8 cellular contexts compared by ENCODE assay signal in the genomic region with DNA sequence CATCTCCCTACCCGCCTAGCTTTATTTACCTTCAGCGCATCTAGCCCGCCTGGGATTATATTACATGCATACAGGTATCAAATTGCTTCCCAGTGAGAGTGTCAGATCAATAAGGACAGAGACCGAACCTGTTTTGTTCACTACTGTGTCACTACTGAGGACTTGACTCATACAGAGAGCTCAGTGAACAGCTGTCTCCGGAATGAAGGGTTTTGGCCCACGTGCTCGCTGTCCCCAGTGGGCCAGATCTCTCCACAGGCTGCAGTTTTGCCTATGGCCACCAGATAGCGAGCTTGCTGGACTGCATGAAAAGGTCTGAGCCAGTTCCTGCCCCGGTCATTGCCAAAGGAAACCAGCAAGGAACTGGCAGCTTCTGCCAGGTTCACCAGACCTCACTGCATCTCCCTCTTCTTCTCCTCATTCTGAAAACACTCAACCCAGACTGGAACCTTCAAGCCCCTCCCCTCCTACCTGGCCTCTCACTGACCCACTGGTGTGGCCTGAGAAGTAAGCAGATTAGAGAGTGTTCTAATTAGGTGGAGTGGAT.
DNase-seq lines count a peak whose midpoint lies in the region; ATAC-seq and TF ChIP-seq lines count a peak whose summit lies in the region.

No MANE protein-coding gene starts in this region.

- H3K4me3 ChIP-seq in GM06990 (replicated peaks; ENCODE audit: low read depth, low read length) (no peak overlapping the region), SU-DHL-6 (ENCODE audit: insufficient read depth, low read length, poor library complexity, severe bottlenecking) (no peak overlapping the region), epithelial cell of esophagus (ENCODE audit: low read length) (no peak overlapping the region)

- H3K4me2 ChIP-seq in SU-DHL-6 (ENCODE audit: low read depth, low read length, poor library complexity, severe bottlenecking) = no peak overlapping the region

- no peaks in the 10 kb centered on the region for H3K27me3 ChIP-seq in GM06990 (replicated peaks; ENCODE audit: control insufficient read depth, insufficient read depth, low read length)
- no peaks in the 10 kb centered on the region for H3K27me3 ChIP-seq in SU-DHL-6 (ENCODE audit: low read length)

- no peaks in the 10 kb centered on the region for H3K9me3 ChIP-seq in SU-DHL-6 (ENCODE audit: insufficient read depth, low read length)

- peak; percentile 47 for DNase-seq in 8988T
- peak; percentile 60 for DNase-seq in GM06990 (ENCODE audit: extremely low read depth, insufficient read length)
- DNase-seq in MV-4-11 (lab: John Stamatoyannopoulos, UW) = peak; percentile 69
- DNase-seq in epithelial cell of esophagus (ENCODE audit: low read depth) = peak; percentile 70
- peak; percentile 54 for DNase-seq in mucosa of gallbladder (ENCODE audit: low spot score)

- no peaks in the 10 kb centered on the region for H3K79me2 ChIP-seq in SU-DHL-6 (ENCODE audit: insufficient read depth, low read length)

- no peak overlapping the region for H2AFZ ChIP-seq in SU-DHL-6 (ENCODE audit: low read depth, low read length, severe bottlenecking)

- H3F3A ChIP-seq in SU-DHL-6 (ENCODE audit: insufficient read depth) = 0 out of 2 replicates have a peak, but pooled peaks cover 4% of the 10 kb centered on the region

- ATAC-seq in GM21528 (IDR thresholded peaks at IDR 0.05; ENCODE audit: low FRiP score, unreplicated experiment) = no peak
- no peak for ATAC-seq in HG02623 (IDR thresholded peaks at IDR 0.05; ENCODE audit: unreplicated experiment)

- TF ChIP-seq CTCF in GM06990 (IDR thresholded peaks at IDR 0.05; ENCODE audit: insufficient read depth, low read length, poor library complexity, severe bottlenecking) = peak; percentile 90
- TF ChIP-seq CTCF in SU-DHL-6 (IDR thresholded peaks at IDR 0.05; ENCODE audit: insufficient read depth, low read length, poor library complexity, severe bottlenecking) = peak; percentile 18
- TF ChIP-seq CTCF in epithelial cell of esophagus (IDR thresholded peaks at IDR 0.05; ENCODE audit: insufficient read depth, low read depth, low read length, missing control alignments) = peak; percentile 62

- H3K9ac ChIP-seq in SU-DHL-6 (ENCODE audit: low read length) = no peak overlapping the region

- H3K36me3 ChIP-seq in GM06990 (ENCODE audit: control insufficient read depth, insufficient read depth, low read length) (peaks cover 7% of the 10 kb centered on the region), SU-DHL-6 (ENCODE audit: low read length) (0 out of 2 replicates have a peak, but pooled peaks cover 6% of the 10 kb centered on the region)

- no peaks in the 10 kb centered on the region for H3K9me2 ChIP-seq in SU-DHL-6 (replicated peaks; ENCODE audit: insufficient read depth, low read length)

- no peaks in the 10 kb centered on the region for H4K20me1 ChIP-seq in SU-DHL-6 (ENCODE audit: low read depth, low read length)

- no peak overlapping the region for H3K27ac ChIP-seq in SU-DHL-6 (ENCODE audit: low read depth, low read length)

Comparison
In these comparisons a context has a peak if more than half of its experiments do, and no peak if none do; other contexts are left out.
1. CTCF ChIP-seq: peak in every context shown above with its lines; median percentile 90 in GM06990; 62 in epithelial cell of esophagus; 18 in SU-DHL-6.